ENCODE assay signal across 16 cellular contexts in genomic region chr11:35981581-35981980, GRCh38. TPM values are rescaled to one million over a fixed set of nuclear protein-coding genes. Genes with fewer than 3 reads are reported as not detected.
DNase-seq lines count a peak whose midpoint lies in the region; TF ChIP-seq lines count a peak whose summit lies in the region.
"Had no signal": no experiment of that assay in that cellular context is flagged by ENCODE, and none has a peak within 500 bp of the region (broad histone marks: within the 10 kb centered on the region; RNA-seq: fewer than 3 reads in every experiment).

No MANE protein-coding gene starts in this region.

- H2BK12ac ChIP-seq in H9 (ENCODE audit: insufficient read length, low read depth, low read length): no peak overlapping the region

- H3K4me1 ChIP-seq in H9 (ENCODE audit: insufficient read depth, low read length): peaks cover 25% of the 10 kb centered on the region
- H3K4me1 ChIP-seq in skeletal muscle satellite cell (ENCODE audit: control insufficient read depth, insufficient read depth, low read length): peaks cover 33% of the 10 kb centered on the region
- H3K4me1 ChIP-seq in tibial nerve: peaks cover 0 to 46% (median 5%) of the 10 kb centered on the region in 4 donors

- H3K4me3 ChIP-seq in fibroblast of the aortic adventitia (ENCODE audit: low read depth, low read length): no peak overlapping the region
- peak overlapping the region; percentile 30 for H3K4me3 ChIP-seq in skeletal muscle satellite cell (ENCODE audit: low read length)
- no peak overlapping the region for H3K4me3 ChIP-seq in tibial nerve
- H3K4me3 ChIP-seq: PC-9 had no signal

- no peak for TF ChIP-seq EP300 in tibial nerve (IDR thresholded peaks at IDR 0.05)

- H3K4me2 ChIP-seq in H9 (ENCODE audit: insufficient read depth, insufficient read length, low read length): no peak overlapping the region
- H3K4me2 ChIP-seq in skeletal muscle satellite cell (ENCODE audit: low read length): peak overlapping the region; percentile 69
- H3K4me2 ChIP-seq: PC-9 had no signal

- no peak for DNase-seq in H9
- DNase-seq in fibroblast of the aortic adventitia (ENCODE audit: low read depth): peak; percentile 50
- no peak for DNase-seq in AG08396 (ENCODE audit: low spot score)
- DNase-seq in NCI-H1436 treated with DMSO at 0.1 percent for 48 hours (lab: John Stamatoyannopoulos, UW): no peak
- DNase-seq in DMS153 (lab: John Stamatoyannopoulos, UW): no peak
- no peak for DNase-seq in tibial nerve (ENCODE audit: low spot score in 2 of 2)
- DNase-seq: activated CD4-positive, alpha-beta T cell treated with anti-CD3 and anti-CD28 coated beads, Interleukin-2, amount 50 U/mL, for 1 hour; activated naive CD4-positive, alpha-beta T cell; erythroblast; GF-D8; NCI-H187 treated with DMSO at 0.1 percent for 48 hours; NCI-H524 treated with DMSO at 0.1 percent for 48 hours; PC-9; stimulated activated naive CD8-positive, alpha-beta T cell treated with anti-CD3 and anti-CD28 coated beads, Interleukin-15, amount 100 ng/mL, for 72 hours had no signal

- H2BK120ac ChIP-seq in H9 (ENCODE audit: low read depth, low read length, poor library complexity, severe bottlenecking): no peak overlapping the region

- no peak overlapping the region for H3T11ph ChIP-seq in H9 (ENCODE audit: low read length)

- H3K18ac ChIP-seq in H9 (ENCODE audit: insufficient read length, low read depth, low read length): no peak overlapping the region

- H4K5ac ChIP-seq in H9 (ENCODE audit: insufficient read length, low read depth, low read length): no peak overlapping the region

- H4K91ac ChIP-seq in H9 (ENCODE audit: insufficient read length, low read depth, low read length): no peak overlapping the region

- peaks cover 6% of the 10 kb centered on the region; the same call in 1 of the 2 replicates for H3K79me2 ChIP-seq in H9 (ENCODE audit: insufficient read depth, low read length)

- no peaks in the 10 kb centered on the region for H4K20me1 ChIP-seq in H9 (ENCODE audit: control insufficient read depth, insufficient read depth, insufficient read length)

- H2BK15ac ChIP-seq in H9 (ENCODE audit: low read depth, low read length): no peak overlapping the region

- no peak overlapping the region for H2BK5ac ChIP-seq in H9 (ENCODE audit: insufficient read length, low read length)

- no peak overlapping the region for H2AFZ ChIP-seq in H9 (ENCODE audit: low read length)
- H2AFZ ChIP-seq: PC-9 had no signal

- H2BK20ac ChIP-seq in H9 (ENCODE audit: low read depth, low read length, poor library complexity, severe bottlenecking): no peak overlapping the region

- H3K23me2 ChIP-seq in H9 (ENCODE audit: insufficient read length, low read depth, low read length, poor library complexity, severe bottlenecking): no peaks in the 10 kb centered on the region

- H3K4ac ChIP-seq in H9 (ENCODE audit: low read depth, low read length): no peak overlapping the region

- peak overlapping the region in 2 of 3 experiments; percentile 83 to 87; a peak in 4 of 7 replicates for H3K27ac Mint-ChIP-seq in H9
- H3K27ac Mint-ChIP-seq: stimulated activated naive CD8-positive, alpha-beta T cell treated with anti-CD3 and anti-CD28 coated beads, Interleukin-15, amount 100 ng/mL, for 72 hours had no signal

- H3K9ac ChIP-seq in H9 (ENCODE audit: extremely low read depth, insufficient read length, low read length) (no peak overlapping the region), skeletal muscle satellite cell (ENCODE audit: low read depth, low read length) (peak overlapping the region; percentile 6)

- no peak overlapping the region for H3K14ac ChIP-seq in H9 (ENCODE audit: insufficient read depth, low read length)

- peaks cover 6 to 15% of the 10 kb centered on the region in 2 experiments; a peak in 4 of 5 replicates for H3K9me3 Mint-ChIP-seq in H9

- H3K4me1 Mint-ChIP-seq in H9: peaks cover 54 to 56% of the 10 kb centered on the region in 2 experiments
- H3K4me1 Mint-ChIP-seq: stimulated activated naive CD8-positive, alpha-beta T cell treated with anti-CD3 and anti-CD28 coated beads, Interleukin-15, amount 100 ng/mL, for 72 hours had no signal

- H3K27me3 Mint-ChIP-seq in H9 (ENCODE audit: low read depth): no peaks in the 10 kb centered on the region

- H3K79me1 ChIP-seq in H9 (ENCODE audit: insufficient read depth, low read depth, low read length, poor library complexity, severe bottlenecking): peaks cover 3% of the 10 kb centered on the region

- no peak overlapping the region for H3K23ac ChIP-seq in H9 (ENCODE audit: insufficient read length, low read depth, low read length)

- no peak for TF ChIP-seq POLR2A in tibial nerve (IDR thresholded peaks at IDR 0.05)

- H3K27ac ChIP-seq in H9 (ENCODE audit: insufficient read length, low read depth, low read length) (no peak overlapping the region), angular gyrus (ENCODE audit: low read depth, low read length) (peak overlapping the region; percentile 59), tibial nerve (peak overlapping the region in 2 of 4 donors; percentile 73 to 78)
- H3K27ac ChIP-seq: PC-9 had no signal

- H3K36me3 Mint-ChIP-seq in H9 (ENCODE audit: insufficient read depth in 1 of 3, low read depth in 3 of 3): peaks cover 11 to 26% (median 21%) of the 10 kb centered on the region in 3 experiments

- H3K56ac ChIP-seq in H9 (ENCODE audit: insufficient read length, low read depth, low read length): no peak overlapping the region

- no peak overlapping the region for H3K4me3 Mint-ChIP-seq in H9
- H3K4me3 Mint-ChIP-seq: stimulated activated naive CD8-positive, alpha-beta T cell treated with anti-CD3 and anti-CD28 coated beads, Interleukin-15, amount 100 ng/mL, for 72 hours had no signal

- H3K9me3 ChIP-seq in H9 (ENCODE audit: control insufficient read depth, low read depth, low read length) (peaks cover 6% of the 10 kb centered on the region), skeletal muscle satellite cell (replicated peaks; ENCODE audit: low read length) (no peaks in the 10 kb centered on the region), tibial nerve (no peaks in the 10 kb centered on the region)

- peaks cover 2% of the 10 kb centered on the region for H3K36me3 ChIP-seq in skeletal muscle satellite cell (ENCODE audit: insufficient read depth, low read length)
- H3K36me3 ChIP-seq in tibial nerve: no peaks in the 10 kb centered on the region

- no peak for TF ChIP-seq CTCF in H9 (conservative IDR thresholded peaks at IDR 0.05)
- no peak for TF ChIP-seq CTCF in fibroblast of the aortic adventitia (IDR thresholded peaks at IDR 0.05; ENCODE audit: insufficient read depth, low read length)
- TF ChIP-seq CTCF in tibial nerve (IDR thresholded peaks at IDR 0.05): no peak

- no peak overlapping the region for H4K8ac ChIP-seq in H9 (replicated peaks; ENCODE audit: insufficient read length, low read depth, low read length)

- H2AK5ac ChIP-seq in H9 (ENCODE audit: insufficient read length, low read length): no peak overlapping the region

- no CpG with 5 or more reads among the region's 7 CpGs for WGBS in H9 (ENCODE audit: extremely low coverage, insufficient read length, low lambda C conversion rate)
- WGBS in tibial nerve, 2 donors: 47 to 48% methylated on average over 7 of the region's 7 CpGs

- H3K27me3 ChIP-seq in H9 (ENCODE audit: insufficient read depth, low read length): no peaks in the 10 kb centered on the region
- H3K27me3 ChIP-seq in skeletal muscle satellite cell (ENCODE audit: control insufficient read depth, insufficient read depth, low read length): no peaks in the 10 kb centered on the region
- H3K27me3 ChIP-seq in tibial nerve: no peaks in the 10 kb centered on the region

RNA-seq across cellular contexts. Expression of gene LDLRAD3, which starts 37.7 kb away (rescaled TPM):
- total RNA-seq in H9 (2021) (11.5 and 12.1 TPM in 2 replicates), fibroblast of the aortic adventitia (ENCODE audit: low replicate concordance) (8.6 and 10.8 TPM in 2 replicates), tibial nerve (10 to 100 TPM; 19.4 to 49.5 (median 31.0) TPM)
- total RNA-seq in skeletal muscle satellite cell (2012; rRNA removed): 9.9 and 12.2 TPM in 2 replicates
